ENCODE assay signal across 22 cellular contexts in the genomic region with DNA sequence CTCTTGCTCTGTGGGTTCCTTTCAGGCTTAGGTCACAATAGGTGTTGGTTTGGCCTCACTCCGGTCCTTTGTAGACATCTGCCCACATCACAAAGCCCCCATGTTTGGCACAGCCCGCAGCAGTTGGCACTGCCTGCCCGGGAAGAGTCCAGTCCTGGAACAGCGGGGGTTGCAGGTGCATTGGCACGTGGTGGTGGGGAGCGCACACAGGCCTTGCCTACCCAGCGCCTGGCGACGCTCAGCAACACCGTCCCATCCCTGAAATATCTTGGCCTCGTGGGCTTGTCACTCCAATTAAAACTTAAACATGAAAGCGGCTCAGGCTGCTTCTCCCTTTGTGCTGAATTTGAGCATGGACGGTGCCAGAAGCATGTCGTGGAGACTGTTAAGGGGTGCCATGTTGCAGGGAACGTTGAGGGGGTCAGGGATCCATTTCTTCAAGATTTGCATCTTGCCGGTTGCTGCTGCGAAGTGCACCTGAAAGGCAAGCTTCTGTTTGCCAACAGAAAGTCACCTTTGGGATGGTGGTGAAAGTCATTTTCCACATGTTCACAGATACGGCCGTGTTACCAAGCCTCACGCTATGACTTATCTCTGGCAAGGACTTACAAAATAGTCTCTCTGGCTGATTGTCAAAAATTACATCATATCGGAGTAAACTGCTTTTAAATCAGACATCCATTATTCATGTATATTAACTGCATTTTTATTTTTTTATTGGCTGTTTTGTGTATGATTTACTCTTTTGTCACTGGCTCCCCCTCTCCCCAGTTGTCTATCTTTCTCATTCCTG.
"Had no signal": no experiment of that assay in that cellular context is flagged by ENCODE, and none has a peak within 500 bp of the region (broad histone marks: within the 10 kb centered on the region; RNA-seq: fewer than 3 reads in every experiment).

No MANE protein-coding gene starts in this region.

- ATAC-seq: activated CD8-positive, alpha-beta T cell treated with anti-CD3 and anti-CD28 coated beads, Interleukin-2, amount 10 ng/mL, durations not matched to agents 7 days and 5 days; gastrocnemius medialis; WTC11 had no signal

- H3K4me1 Mint-ChIP-seq: activated naive CD8-positive, alpha-beta T cell treated with anti-CD3 and anti-CD28 coated beads for 36 hours had no signal

- H3K27ac ChIP-seq: cardiac muscle cell, coronary artery, esophagus muscularis mucosa, gastrocnemius medialis, skin epidermis, transverse colon had no signal

- H3K36me3 Mint-ChIP-seq: activated naive CD8-positive, alpha-beta T cell treated with anti-CD3 and anti-CD28 coated beads for 36 hours had no signal

- H3K27me3 ChIP-seq: cardiac muscle cell, esophagus muscularis mucosa, gastrocnemius medialis, transverse colon had no signal

- DNase-seq: activated CD4-positive, alpha-beta T cell treated with anti-CD3 and anti-CD28 coated beads for 4 hours; activated CD8-positive, alpha-beta memory T cell treated with anti-CD3 and anti-CD28 coated beads, Interleukin-2, amount 50 U/mL, for 4 hours; activated CD8-positive, alpha-beta T cell treated with anti-CD3 and anti-CD28 coated beads, Interleukin-2, amount 10 ng/mL, durations not matched to agents 7 days and 5 days; activated gamma-delta T cell treated with Interleukin-2 at 50 U/mL for 16 hours; activated naive CD8-positive, alpha-beta T cell treated with anti-CD3 and anti-CD28 coated beads for 36 hours; activated T-cell treated with anti-CD3 and anti-CD28 coated beads, Interleukin-2, amount 50 U/mL, for 48 hours; effector CD4-positive, alpha-beta T cell; gastrocnemius medialis; naive B cell; posterior cingulate gyrus; retina; stimulated activated CD4-positive, alpha-beta T cell treated with anti-CD3 and anti-CD28 coated beads, Interleukin-15, amount 100 ng/mL, for 24 hours; stimulated activated CD4-positive, alpha-beta T cell treated with anti-CD3 and anti-CD28 coated beads, Interleukin-4, amount 100 ng/mL, for 24 hours; stimulated activated naive CD4-positive, alpha-beta T cell; T-helper 2 cell; transverse colon had no signal

- H3K9me3 Mint-ChIP-seq: activated naive CD8-positive, alpha-beta T cell treated with anti-CD3 and anti-CD28 coated beads for 36 hours; naive B cell; WTC11 had no signal

- FAIRE-seq: islet of Langerhans had no signal

- H3K27ac Mint-ChIP-seq: activated CD8-positive, alpha-beta T cell treated with anti-CD3 and anti-CD28 coated beads, Interleukin-2, amount 10 ng/mL, durations not matched to agents 7 days and 5 days; activated naive CD8-positive, alpha-beta T cell treated with anti-CD3 and anti-CD28 coated beads for 36 hours; WTC11 had no signal

- H3K27me3 Mint-ChIP-seq: activated naive CD8-positive, alpha-beta T cell treated with anti-CD3 and anti-CD28 coated beads for 36 hours; naive B cell had no signal

- H3K4me3 ChIP-seq: cardiac muscle cell, coronary artery, esophagus muscularis mucosa, gastrocnemius medialis, skin epidermis, transverse colon had no signal

- H3K4me1 ChIP-seq: gastrocnemius medialis, transverse colon had no signal

- H3K9me3 ChIP-seq: esophagus muscularis mucosa, gastrocnemius medialis, transverse colon had no signal

- H3K4me3 Mint-ChIP-seq: activated CD8-positive, alpha-beta T cell treated with anti-CD3 and anti-CD28 coated beads, Interleukin-2, amount 10 ng/mL, durations not matched to agents 7 days and 5 days; activated naive CD8-positive, alpha-beta T cell treated with anti-CD3 and anti-CD28 coated beads for 36 hours; naive B cell; WTC11 had no signal
